ENCODE assay signal across 12 cellular contexts in genomic region chr2:105821428-105822125, GRCh38.
A peak's percentile ranks its signal among the peaks of the same experiment; 100 is the strongest.
DNase-seq lines count a peak whose midpoint lies in the region; ATAC-seq, FAIRE-seq and TF ChIP-seq lines count a peak whose summit lies in the region.
"Had no signal": no experiment of that assay in that cellular context is flagged by ENCODE, and none has a peak within 500 bp of the region (broad histone marks: within the 10 kb centered on the region; RNA-seq: fewer than 3 reads in every experiment).

No MANE protein-coding gene starts in this region.

- H3K27me3 ChIP-seq in CD4-positive, alpha-beta T cell (ENCODE audit: control insufficient read depth, insufficient read depth, low read length) = no peaks in the 10 kb centered on the region
- H3K27me3 ChIP-seq in liver (ENCODE audit: control insufficient read depth in 4 of 4, insufficient read depth in 4 of 4, low read length in 3 of 4) = no peaks in the 10 kb centered on the region
- H3K27me3 ChIP-seq in aorta (ENCODE audit: control insufficient read depth in 1 of 2, insufficient read depth in 2 of 2, low read length in 1 of 2) = no peaks in the 10 kb centered on the region
- H3K27me3 ChIP-seq in uterus = no peaks in the 10 kb centered on the region
- H3K27me3 ChIP-seq: ascending aorta had no signal

- FAIRE-seq in frontal cortex (lab: Jason Lieb, UNC) = no peak

- H3K4me1 ChIP-seq in liver (ENCODE audit: control insufficient read depth in 4 of 4, insufficient read depth in 4 of 4, low read length in 3 of 4) (peaks cover 6 to 18% (median 12%) of the 10 kb centered on the region in 4 donors), aorta (ENCODE audit: control insufficient read depth in 1 of 2, insufficient read depth in 2 of 2, low read length in 2 of 2) (no peaks in the 10 kb centered on the region), uterus (no peaks in the 10 kb centered on the region)

- intact Hi-C loops in CD4-positive, alpha-beta T cell (cut with DNase I, micrococcal nuclease) = no loop called here
- intact Hi-C loops in aorta (cut with DNase I) (no loop called here), uterus (cut with DNase I; ENCODE audit: low total_unique reads) (no loop called here)

- 59% methylated on average over 12 of the region's 12 CpGs for WGBS in liver
- 63 to 66% methylated on average over 12 of the region's 12 CpGs for WGBS in aorta, 2 donors

- H3K27ac ChIP-seq in CD4-positive, alpha-beta T cell (ENCODE audit: low read depth, low read length) = peak overlapping the region; percentile 1
- H3K27ac ChIP-seq in liver (ENCODE audit: low read depth in 1 of 2, low read length in 2 of 2) = peak overlapping the region in 1 of 2 donors; percentile 11
- H3K27ac ChIP-seq in aorta (ENCODE audit: low read depth in 1 of 2, low read length in 2 of 2) = no peak overlapping the region
- no peak overlapping the region for H3K27ac ChIP-seq in uterus
- H3K27ac ChIP-seq: ascending aorta had no signal

- no peak for DNase-seq in CD4-positive, alpha-beta T cell
- DNase-seq in T-cell (no peak), frontal cortex (ENCODE audit: low spot score in 2 of 2) (no peak), aorta (no peak), uterus (no peak)
- DNase-seq: effector CD4-positive, alpha-beta T cell; NCI-H187; retina had no signal

- H3K27ac Mint-ChIP-seq in CD4-positive, alpha-beta T cell = peak overlapping the region; percentile 81
- H3K27ac Mint-ChIP-seq in T-cell = peak overlapping the region; percentile 80 to 91

- H3K36me3 Mint-ChIP-seq in CD4-positive, alpha-beta T cell (ENCODE audit: low read depth) = peaks cover 95% of the 10 kb centered on the region
- peaks cover 62% of the 10 kb centered on the region for H3K36me3 Mint-ChIP-seq in T-cell

- POLR2A ChIA-PET in CD4-positive, alpha-beta T cell (lab: Charles Lee) = interaction anchor here (0.6 to 2.4 kb wide), 8 partner anchors 13 to 59 kb away, joined by 3 to 9 read pairs (median 4); no protein-coding TSS in a partner anchor
- POLR2A ChIA-PET in T-cell (lab: Charles Lee) = interaction anchor here (0.6 to 1.6 kb wide), 4 partner anchors 15 to 75 kb away, joined by 3 to 5 read pairs (median 4); no protein-coding TSS in a partner anchor

- ATAC-seq in CD4-positive, alpha-beta T cell (ENCODE audit: poor library complexity) = no peak
- ATAC-seq in HG02610 (IDR thresholded peaks at IDR 0.05; ENCODE audit: unreplicated experiment) (peak; percentile 30), T-cell (replicated peaks in 1 of 4) (no peak), aorta (ENCODE audit: low FRiP score) (no peak), GM18519 (IDR thresholded peaks at IDR 0.05; ENCODE audit: low FRiP score, unreplicated experiment) (no peak)

- no peak overlapping the region for H3K4me3 ChIP-seq in liver (ENCODE audit: low read depth in 1 of 3, low read length in 3 of 3)
- no peak overlapping the region for H3K4me3 ChIP-seq in aorta (ENCODE audit: low read length in 2 of 2)
- H3K4me3 ChIP-seq in uterus = no peak overlapping the region
- H3K4me3 ChIP-seq: ascending aorta had no signal

- no peak for TF ChIP-seq RAD21 in liver (IDR thresholded peaks at IDR 0.05)

- TF ChIP-seq POLR2A in uterus (IDR thresholded peaks at IDR 0.05) = no peak

- no peaks in the 10 kb centered on the region for H3K27me3 Mint-ChIP-seq in CD4-positive, alpha-beta T cell
- no peaks in the 10 kb centered on the region for H3K27me3 Mint-ChIP-seq in T-cell

- no peaks in the 10 kb centered on the region for H3K9me3 ChIP-seq in CD4-positive, alpha-beta T cell (ENCODE audit: control insufficient read depth, low read length)
- H3K9me3 ChIP-seq in liver (ENCODE audit: control insufficient read depth in 4 of 4, low read length in 3 of 4) (no peaks in the 10 kb centered on the region), aorta (ENCODE audit: control insufficient read depth, low read length) (no peaks in the 10 kb centered on the region), uterus (no peaks in the 10 kb centered on the region)
- H3K9me3 ChIP-seq: ascending aorta had no signal

- H3K36me3 ChIP-seq in liver (ENCODE audit: control insufficient read depth in 4 of 4, insufficient read depth in 3 of 4, low read depth in 1 of 4, low read length in 3 of 4) (peaks cover 0 to 3% (median 0%) of the 10 kb centered on the region in 4 donors), aorta (ENCODE audit: control insufficient read depth in 1 of 2, insufficient read depth in 2 of 2, low read length in 1 of 2) (no peaks in the 10 kb centered on the region), uterus (no peaks in the 10 kb centered on the region)

- peak overlapping the region; percentile 32 for H3K4me3 Mint-ChIP-seq in CD4-positive, alpha-beta T cell
- H3K4me3 Mint-ChIP-seq in T-cell = peak overlapping the region in 1 of 3 donors; percentile 58

- peaks cover 5% of the 10 kb centered on the region for H3K9me3 Mint-ChIP-seq in CD4-positive, alpha-beta T cell
- peaks cover 3 to 9% (median 5%) of the 10 kb centered on the region in 3 donors for H3K9me3 Mint-ChIP-seq in T-cell

- CTCF ChIA-PET in CD4-positive, alpha-beta T cell (lab: Charles Lee) = interaction anchor here (0.9 to 1.3 kb wide), 3 partner anchors 13 to 39 kb away, joined by 3 to 5 read pairs (median 3); no protein-coding TSS in a partner anchor
- CTCF ChIA-PET in T-cell (lab: Charles Lee) = no interaction called here

- no peak overlapping the region for H3K9ac ChIP-seq in liver (ENCODE audit: low read depth in 1 of 2, low read length in 2 of 2)

- no peak for TF ChIP-seq CTCF in CD4-positive, alpha-beta T cell (IDR thresholded peaks at IDR 0.05)
- no peak for TF ChIP-seq CTCF in liver (IDR thresholded peaks at IDR 0.05; ENCODE audit: low read depth, low read length, missing input control)
- no peak for TF ChIP-seq CTCF in uterus (IDR thresholded peaks at IDR 0.05)

- H3K4me1 Mint-ChIP-seq in CD4-positive, alpha-beta T cell (ENCODE audit: low read depth) = peaks cover 81% of the 10 kb centered on the region
- peaks cover 71 to 85% (median 83%) of the 10 kb centered on the region in 3 donors for H3K4me1 Mint-ChIP-seq in T-cell

TF ChIP-seq in liver, 16 proteins besides CTCF, POLR2A, EP300 and RAD21:
- TF ChIP-seq RXRA (IDR thresholded peaks at IDR 0.05) (peak in 1 of 2 donors; percentile 60), MAX (IDR thresholded peaks at IDR 0.05) (peak; percentile 48), HNF4A (conservative IDR thresholded peaks at IDR 0.05) (peak; percentile 43 to 55), SP1 (IDR thresholded peaks at IDR 0.05) (peak; percentile 11), JUND (IDR thresholded peaks at IDR 0.05) (no peak)
TF ChIP-seq in liver: peak in this region for 4.
